In the genomic region with DNA sequence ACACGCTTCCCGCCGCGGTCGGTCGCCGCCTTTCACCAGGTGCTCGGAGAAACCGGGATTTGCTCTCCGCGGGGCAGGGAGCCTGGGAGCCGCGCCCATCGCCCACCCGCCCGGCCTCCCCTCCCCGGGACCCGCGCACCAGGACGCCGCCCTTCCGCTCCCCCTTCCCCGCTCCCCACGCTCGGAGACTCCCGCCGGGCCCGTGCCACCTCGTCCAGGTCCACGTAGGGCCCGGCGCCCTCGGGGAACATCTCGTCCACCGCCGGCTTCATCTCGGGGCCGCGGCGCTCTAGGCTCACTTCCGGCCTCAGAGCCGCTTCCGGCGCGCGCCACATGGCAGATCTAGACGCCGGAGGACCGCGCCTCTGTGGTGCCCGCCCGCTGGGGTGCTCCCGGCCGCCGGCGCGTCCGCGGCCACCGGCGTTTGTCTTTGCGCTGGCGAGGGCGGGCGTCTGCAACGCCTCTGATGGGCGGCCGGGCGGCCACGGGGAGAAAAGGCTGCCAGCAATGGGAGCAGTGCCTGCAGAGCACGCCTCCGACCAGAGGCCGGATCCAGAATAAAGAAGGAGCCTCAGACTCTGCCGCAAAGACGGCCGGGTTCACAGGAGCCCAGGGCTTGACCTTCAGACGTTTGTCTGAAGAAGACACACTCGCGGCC, we compare ENCODE assay signal across 1 cellular context.
TF ChIP-seq lines count a peak whose summit lies in the region.

COPS9 (minus strand) TSS at position 293 of the 658 bp plus-strand sequence; CDS start at position 272, 21 bp downstream.

TF ChIP-seq in A549, 52 proteins besides CTCF, POLR2A, EP300 and RAD21 (continued from another document):
- no peak for TF ChIP-seq POLR2AphosphoS2 (conservative IDR thresholded peaks at IDR 0.05; ENCODE audit: low read length)
- TF ChIP-seq SMC3 (IDR thresholded peaks at IDR 0.05) = peak; percentile 15; the same call in 1 of the 3 replicates
- no peak for TF ChIP-seq MAZ (IDR thresholded peaks at IDR 0.05; ENCODE audit: borderline replicate concordance, low read depth, low read length)
- TF ChIP-seq SREBF2 (IDR thresholded peaks at IDR 0.05) = no peak
- TF ChIP-seq BCL3 (IDR thresholded peaks at IDR 0.05) = peak; percentile 96; the same call in 2 of the 3 replicates
- peak; percentile 72; the same call in 1 of the 2 replicates for TF ChIP-seq PHF8 (IDR thresholded peaks at IDR 0.05; ENCODE audit: borderline replicate concordance, low read depth)
- TF ChIP-seq, protein P1, sequence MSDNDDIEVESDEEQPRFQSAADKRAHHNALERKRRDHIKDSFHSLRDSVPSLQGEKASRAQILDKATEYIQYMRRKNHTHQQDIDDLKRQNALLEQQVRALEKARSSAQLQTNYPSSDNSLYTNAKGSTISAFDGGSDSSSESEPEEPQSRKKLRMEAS (IDR thresholded peaks at IDR 0.05) = peak; percentile 77
- TF ChIP-seq, protein P2, sequence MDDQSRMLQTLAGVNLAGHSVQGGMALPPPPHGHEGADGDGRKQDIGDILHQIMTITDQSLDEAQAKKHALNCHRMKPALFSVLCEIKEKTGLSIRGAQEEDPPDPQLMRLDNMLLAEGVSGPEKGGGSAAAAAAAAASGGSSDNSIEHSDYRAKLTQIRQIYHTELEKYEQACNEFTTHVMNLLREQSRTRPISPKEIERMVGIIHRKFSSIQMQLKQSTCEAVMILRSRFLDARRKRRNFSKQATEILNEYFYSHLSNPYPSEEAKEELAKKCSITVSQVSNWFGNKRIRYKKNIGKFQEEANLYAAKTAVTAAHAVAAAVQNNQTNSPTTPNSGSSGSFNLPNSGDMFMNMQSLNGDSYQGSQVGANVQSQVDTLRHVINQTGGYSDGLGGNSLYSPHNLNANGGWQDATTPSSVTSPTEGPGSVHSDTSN (IDR thresholded peaks at IDR 0.05) = no peak; the same call in 1 of the 2 replicates
- no peak for TF ChIP-seq HOXB13 (CRISPR knock-in tag; IDR thresholded peaks at IDR 0.05; ENCODE audit: low read depth)
- no peak for TF ChIP-seq CBX2 (IDR thresholded peaks at IDR 0.05; ENCODE audit: borderline replicate concordance, low read depth)
- TF ChIP-seq, protein P3, sequence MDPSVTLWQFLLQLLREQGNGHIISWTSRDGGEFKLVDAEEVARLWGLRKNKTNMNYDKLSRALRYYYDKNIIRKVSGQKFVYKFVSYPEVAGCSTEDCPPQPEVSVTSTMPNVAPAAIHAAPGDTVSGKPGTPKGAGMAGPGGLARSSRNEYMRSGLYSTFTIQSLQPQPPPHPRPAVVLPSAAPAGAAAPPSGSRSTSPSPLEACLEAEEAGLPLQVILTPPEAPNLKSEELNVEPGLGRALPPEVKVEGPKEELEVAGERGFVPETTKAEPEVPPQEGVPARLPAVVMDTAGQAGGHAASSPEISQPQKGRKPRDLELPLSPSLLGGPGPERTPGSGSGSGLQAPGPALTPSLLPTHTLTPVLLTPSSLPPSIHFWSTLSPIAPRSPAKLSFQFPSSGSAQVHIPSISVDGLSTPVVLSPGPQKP (IDR thresholded peaks at IDR 0.05; ENCODE audit: low read depth, low read length) = no peak
- peak; percentile 45; the same call in 1 of the 2 replicates for TF ChIP-seq KDM5A (IDR thresholded peaks at IDR 0.05)
- TF ChIP-seq ZNF302 (CRISPR knock-in tag; IDR thresholded peaks at IDR 0.05) = no peak
- no peak for TF ChIP-seq RCOR1 (IDR thresholded peaks at IDR 0.05; ENCODE audit: low read depth, low read length)
- TF ChIP-seq TFCP2L1 (CRISPR knock-in tag; IDR thresholded peaks at IDR 0.05) = no peak
- TF ChIP-seq, protein P4, sequence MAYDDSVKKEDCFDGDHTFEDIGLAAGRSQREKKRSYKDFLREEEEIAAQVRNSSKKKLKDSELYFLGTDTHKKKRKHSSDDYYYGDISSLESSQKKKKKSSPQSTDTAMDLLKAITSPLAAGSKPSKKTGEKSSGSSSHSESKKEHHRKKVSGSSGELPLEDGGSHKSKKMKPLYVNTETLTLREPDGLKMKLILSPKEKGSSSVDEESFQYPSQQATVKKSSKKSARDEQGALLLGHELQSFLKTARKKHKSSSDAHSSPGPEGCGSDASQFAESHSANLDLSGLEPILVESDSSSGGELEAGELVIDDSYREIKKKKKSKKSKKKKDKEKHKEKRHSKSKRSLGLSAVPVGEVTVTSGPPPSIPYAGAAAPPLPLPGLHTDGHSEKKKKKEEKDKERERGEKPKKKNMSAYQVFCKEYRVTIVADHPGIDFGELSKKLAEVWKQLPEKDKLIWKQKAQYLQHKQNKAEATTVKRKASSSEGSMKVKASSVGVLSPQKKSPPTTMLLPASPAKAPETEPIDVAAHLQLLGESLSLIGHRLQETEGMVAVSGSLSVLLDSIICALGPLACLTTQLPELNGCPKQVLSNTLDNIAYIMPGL (CRISPR knock-in tag; IDR thresholded peaks at IDR 0.05; ENCODE audit: borderline replicate concordance) = no peak
- TF ChIP-seq JUN (IDR thresholded peaks at IDR 0.05) = peak; percentile 41 to 92; a peak in 3 of 5 replicates
- TF ChIP-seq RARB (CRISPR knock-in tag; IDR thresholded peaks at IDR 0.05) = no peak
